ENCODE assay signal across 24 cellular contexts in the genomic region with DNA sequence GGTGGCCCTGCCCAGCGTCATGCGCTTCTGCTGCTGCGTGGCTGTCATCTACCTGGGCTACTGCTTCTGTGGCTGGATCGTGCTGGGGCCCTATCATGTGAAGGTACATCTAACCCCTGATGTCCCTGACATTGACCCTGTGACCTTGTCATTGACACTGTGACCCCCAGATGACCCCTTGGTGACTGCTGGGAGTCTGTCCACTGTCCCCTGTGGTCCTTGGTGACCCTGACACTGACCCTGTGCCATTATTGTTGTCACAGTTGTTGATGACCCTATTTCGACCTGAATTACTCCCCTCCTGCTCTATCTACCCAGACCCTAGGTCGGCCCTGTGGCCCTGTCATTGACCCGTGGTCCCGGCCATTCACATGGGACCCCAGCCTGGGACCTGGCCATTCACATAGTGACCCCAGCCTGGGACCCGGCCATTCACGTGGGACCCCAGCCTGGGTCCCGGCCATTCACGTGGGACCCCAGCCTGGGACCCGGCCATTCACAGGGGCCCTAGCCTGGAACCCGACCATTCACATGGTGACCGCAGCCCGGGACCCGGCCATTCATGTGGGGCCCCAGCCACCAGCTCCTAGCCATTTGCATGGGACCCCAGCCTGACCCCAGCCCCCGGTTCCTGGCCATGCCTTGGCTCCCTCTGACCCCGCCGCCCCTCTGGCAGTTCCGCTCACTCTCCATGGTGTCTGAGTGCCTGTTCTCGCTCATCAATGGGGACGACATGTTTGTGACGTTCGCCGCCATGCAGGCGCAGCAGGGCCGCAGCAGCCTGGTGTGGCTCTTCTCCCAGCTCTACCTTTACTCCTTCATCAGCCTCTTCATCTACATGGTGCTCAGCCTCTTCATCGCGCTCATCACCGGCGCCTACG. TPM values are rescaled to one million over a fixed set of nuclear protein-coding genes. Genes with fewer than 3 reads are reported as not detected.
DNase-seq lines count a peak whose midpoint lies in the region; ATAC-seq, FAIRE-seq and TF ChIP-seq lines count a peak whose summit lies in the region.
"Had no signal": no experiment of that assay in that cellular context is flagged by ENCODE, and none has a peak within 500 bp of the region (broad histone marks: within the 10 kb centered on the region; RNA-seq: fewer than 3 reads in every experiment).

No MANE protein-coding gene starts in this region.

- TF ChIP-seq EP300 in A549 (IDR thresholded peaks at IDR 0.05) (no peak), K562 (IDR thresholded peaks at IDR 0.05; ENCODE audit: low read length) (no peak)

- FAIRE-seq in A549 (lab: Jason Lieb, UNC), result no peak
- no peak for FAIRE-seq in K562 (lab: Jason Lieb, UNC)
- FAIRE-seq: D721Med, GM19239 had no signal

- DNase-seq in A549 (ENCODE audit: low read depth in 1 of 2, low spot score in 1 of 2) (no peak), H7 (peak; percentile 30), K562 (ENCODE audit: extremely low read depth in 1 of 4, low spot score in 3 of 4) (no peak), neural progenitor cell (ENCODE audit: low spot score) (no peak), vagina (ENCODE audit: extremely low spot score in 2 of 2) (no peak), activated gamma-delta T cell (lab: John Stamatoyannopoulos, UW) (no peak)
- DNase-seq: ACHN; BE2C; C1 segment of cervical spinal cord; Caco-2; CD4-positive, CD25-positive, alpha-beta regulatory T cell; CD8-positive, alpha-beta memory T cell; DMS153; DMS79; GDM1; GM23248; HCEC 1CT; HFFc6; KBM-7 had no signal

- H4K20me1 ChIP-seq in K562 (replicated peaks; ENCODE audit: control insufficient read depth, insufficient read depth, low read length) (no peaks in the 10 kb centered on the region), neural progenitor cell (ENCODE audit: low read depth) (no peaks in the 10 kb centered on the region)

- H3K4me3 ChIP-seq in A549, result no peak overlapping the region
- no peak overlapping the region for H3K4me3 ChIP-seq in H7 (ENCODE audit: insufficient read depth, low read depth, low read length)
- H3K4me3 ChIP-seq in K562, result no peak overlapping the region
- H3K4me3 ChIP-seq in neural progenitor cell, result no peak overlapping the region
- no peak overlapping the region for H3K4me3 ChIP-seq in vagina
- H3K4me3 ChIP-seq: GM23248 had no signal

- H3K9me1 ChIP-seq in K562 (ENCODE audit: control insufficient read depth, insufficient read depth, low read length), result no peaks in the 10 kb centered on the region

- TF ChIP-seq POLR2A in A549 (IDR thresholded peaks at IDR 0.05; ENCODE audit: low read length), result no peak
- no peak for TF ChIP-seq POLR2A in K562 (conservative IDR thresholded peaks at IDR 0.05)
- no peak for TF ChIP-seq POLR2A in vagina (IDR thresholded peaks at IDR 0.05)

- intact Hi-C loops in K562 (cut with micrococcal nuclease), result no loop called here
- intact Hi-C loops in vagina (cut with DNase I), result loop anchor here (10.0 kb wide), 1 partner anchor 135 kb away; no protein-coding TSS in a partner anchor

- CTCF ChIA-PET in A549 (lab: Yijun Ruan, JAX), result interaction anchor here (0.5 to 1.2 kb wide), 2 partner anchors 20 to 21 kb away, joined by 3 to 6 read pairs; no protein-coding TSS in a partner anchor
- CTCF ChIA-PET in K562 (lab: Yijun Ruan, JAX; ENCODE audit: low intra/inter-chr PET ratio), result no interaction called here

- no peak for TF ChIP-seq RAD21 in A549 (conservative IDR thresholded peaks at IDR 0.05 in 1 of 2, IDR thresholded peaks at IDR 0.05 in 1 of 2)
- TF ChIP-seq RAD21 in K562 (CRISPR knock-in tag; conservative IDR thresholded peaks at IDR 0.05 in 1 of 2, IDR thresholded peaks at IDR 0.05 in 1 of 2), result no peak

- no peak overlapping the region for H3K27ac ChIP-seq in A549
- H3K27ac ChIP-seq in K562 (ENCODE audit: extremely low read depth, low read depth, low read length), result no peak overlapping the region
- H3K27ac ChIP-seq in neural progenitor cell, result no peak overlapping the region
- H3K27ac ChIP-seq in vagina, result no peak overlapping the region
- H3K27ac ChIP-seq: GM23248, HL-60 had no signal

- peaks cover 2% of the 10 kb centered on the region for H3K36me3 ChIP-seq in H7 (replicated peaks; ENCODE audit: control insufficient read depth, insufficient read depth, low read length)
- peaks cover 18% of the 10 kb centered on the region; the same call in 1 of the 3 replicates for H3K36me3 ChIP-seq in K562 (ENCODE audit: control insufficient read depth, insufficient read depth, low read length)
- no peaks in the 10 kb centered on the region for H3K36me3 ChIP-seq in neural progenitor cell
- H3K36me3 ChIP-seq in vagina, result peaks cover 4 to 36% of the 10 kb centered on the region in 2 donors
- H3K36me3 ChIP-seq: BE2C had no signal

- H3K4me1 Mint-ChIP-seq in neural progenitor cell, result peaks cover 2% of the 10 kb centered on the region

- POLR2A ChIA-PET in A549 (lab: Yijun Ruan, JAX) (no interaction called here), K562 (lab: Yijun Ruan, JAX) (interaction anchor here (0.5 to 0.6 kb wide), 3 partner anchors 34 to 127 kb away, joined by 3 to 4 read pairs (median 3); no protein-coding TSS in a partner anchor)

- WGBS in A549 (ENCODE audit: missing lambda C conversion rate), result 91% methylated on average over 19 of the region's 33 CpGs
- 91% methylated on average over 31 of the region's 33 CpGs for WGBS in K562 (ENCODE audit: insufficient coverage, low coverage, missing lambda C conversion rate)

- no peaks in the 10 kb centered on the region for H3K27me3 ChIP-seq in H7 (ENCODE audit: control insufficient read depth, insufficient read depth, low read length)
- no peaks in the 10 kb centered on the region for H3K27me3 ChIP-seq in K562 (ENCODE audit: control insufficient read depth in 2 of 2, insufficient read depth in 2 of 2, low read length in 2 of 2)
- H3K27me3 ChIP-seq in neural progenitor cell, result no peaks in the 10 kb centered on the region
- H3K27me3 ChIP-seq in vagina, result no peaks in the 10 kb centered on the region
- H3K27me3 ChIP-seq: BE2C had no signal

- in situ Hi-C loops in K562 (cut with MboI), result no loop called here

- H3K27me3 Mint-ChIP-seq in neural progenitor cell (ENCODE audit: insufficient read depth, low read depth), result peaks cover 4% of the 10 kb centered on the region
- H3K27me3 Mint-ChIP-seq: CD4-positive, CD25-positive, alpha-beta regulatory T cell; CD8-positive, alpha-beta memory T cell had no signal

- BruUV-seq in K562 (replicated peaks; lab: Mats Ljungman, UMichigan), result no TSS peak

- no peaks in the 10 kb centered on the region for H3K79me2 ChIP-seq in K562 (ENCODE audit: control insufficient read depth, insufficient read depth, low read length)
- no peaks in the 10 kb centered on the region for H3K79me2 ChIP-seq in neural progenitor cell (ENCODE audit: low read depth)

- H3K36me3 Mint-ChIP-seq in neural progenitor cell, result no peaks in the 10 kb centered on the region

- peaks cover 9% of the 10 kb centered on the region for H3F3A ChIP-seq in neural progenitor cell (ENCODE audit: low read depth)

- H2AFZ ChIP-seq in K562 (ENCODE audit: low read depth, low read length) (no peak overlapping the region), neural progenitor cell (replicated peaks) (no peak overlapping the region)
- H2AFZ ChIP-seq: GM23248 had no signal

- H3K4me3 Mint-ChIP-seq in neural progenitor cell, result no peak overlapping the region
- H3K4me3 Mint-ChIP-seq: HFFc6 had no signal

- no peaks in the 10 kb centered on the region for H3K9me3 Mint-ChIP-seq in neural progenitor cell
- H3K9me3 Mint-ChIP-seq: CD4-positive, CD25-positive, alpha-beta regulatory T cell; CD8-positive, alpha-beta memory T cell; HFFc6 had no signal

- H3K9ac ChIP-seq in K562 (ENCODE audit: insufficient read depth in 1 of 2, low read depth in 2 of 2, low read length in 2 of 2) (no peak overlapping the region), neural progenitor cell (no peak overlapping the region)
- H3K9ac ChIP-seq: GM23248 had no signal

- H3K4me2 ChIP-seq in A549 (no peak overlapping the region), K562 (ENCODE audit: insufficient read depth, low read length) (no peak overlapping the region), neural progenitor cell (no peak overlapping the region)

- H3K4me1 ChIP-seq in A549 (peaks cover 6% of the 10 kb centered on the region; the same call in 2 of the 3 replicates), K562 (replicated peaks in 1 of 2; ENCODE audit: control insufficient read depth in 2 of 2, insufficient read depth in 2 of 2, low read length in 2 of 2) (peaks cover 3 to 35% of the 10 kb centered on the region in 2 experiments; a peak in 4 of 5 replicates), neural progenitor cell (no peaks in the 10 kb centered on the region), vagina (peaks cover 9% of the 10 kb centered on the region)
- H3K4me1 ChIP-seq: BE2C had no signal

- TF ChIP-seq CTCF in A549 (IDR thresholded peaks at IDR 0.05), result no peak
- TF ChIP-seq CTCF in K562 (IDR thresholded peaks at IDR 0.05 in 2 of 3, conservative IDR thresholded peaks at IDR 0.05 in 1 of 3; ENCODE audit: insufficient read depth in 2 of 3, low read depth in 1 of 3, low read length in 3 of 3), result no peak
- no peak for TF ChIP-seq CTCF in neural progenitor cell (IDR thresholded peaks at IDR 0.05)
- TF ChIP-seq CTCF in vagina (IDR thresholded peaks at IDR 0.05), result no peak

- peak overlapping the region; percentile 19 for H3K27ac Mint-ChIP-seq in neural progenitor cell
- H3K27ac Mint-ChIP-seq: CD8-positive, alpha-beta memory T cell; HFFc6 had no signal

- ATAC-seq in A549 (no peak), K562 (no peak), GM21381 (IDR thresholded peaks at IDR 0.05; ENCODE audit: unreplicated experiment) (no peak)

- H3K9me3 ChIP-seq in A549, result no peaks in the 10 kb centered on the region
- H3K9me3 ChIP-seq in K562 (replicated peaks; ENCODE audit: control insufficient read depth, insufficient read depth, low read depth, low read length), result no peaks in the 10 kb centered on the region
- no peaks in the 10 kb centered on the region for H3K9me3 ChIP-seq in neural progenitor cell (ENCODE audit: low read depth)
- H3K9me3 ChIP-seq in vagina, result no peaks in the 10 kb centered on the region
- H3K9me3 ChIP-seq: BE2C, Caco-2 had no signal

RNA-seq across cellular contexts. Expression of a gene that starts 5.7 kb away (rescaled TPM):
- polyA plus RNA-seq in A549 (2011; rRNA removed) (13.8 and 17.0 TPM in 2 replicates), A549 (2017; fragmentation: RNase III; extraction: RNeasy Plus Mini Kit Qiagen cat#74134 plus additional on column Dnase treatment) (40.8 to 66.1 TPM (median 58.1 TPM) in 3 replicates), K562 (2011; rRNA removed) (7.4 and 16.1 TPM in 2 replicates), K562 (2014; fragmentation: Illumina TruSeq; extraction: Trizol) (9.9 and 12.8 TPM in 2 replicates), K562 (2014; fragmentation: Nextera tagmentation; extraction: Ambion mirVana) (under 1 TPM; 0.07 to 0.74 TPM), K562 (2014; rRNA removed) (15.7 and 17.0 TPM in 2 replicates)
- 34.6 and 42.8 TPM in 2 replicates for polyA plus RNA-seq in A549 (2012; cell fraction: cytosol; rRNA removed)
- polyA plus RNA-seq in A549 (2012; cell fraction: nucleus; rRNA removed), result 113 and 195 TPM in 2 replicates
- 16.0 and 36.0 TPM in 2 replicates for polyA minus RNA-seq in A549 (2011; rRNA and poly(A)+ RNA removed)
- total RNA-seq in H7 (2014; rRNA removed; shearing (Covaris generic)), result 87.4 and 114 TPM in 2 replicates
- total RNA-seq in K562 (2011; cell fraction: chromatin; rRNA removed; ENCODE audit: low replicate concordance), result 25.7 and 85.1 TPM in 2 replicates
- 82.6 and 98.1 TPM in 2 replicates for total RNA-seq in K562 (2011; cell fraction: nucleolus; rRNA removed)
- total RNA-seq in K562 (2011; cell fraction: nucleoplasm; rRNA removed), result 36.0 and 52.2 TPM in 2 replicates
- total RNA-seq in K562 (2014; rRNA removed) (19.6 and 25.6 TPM in 2 replicates), K562 (2014; rRNA removed; fragmentation: Illumina TruSeq; extraction: Trizol) (3.2 and 6.5 TPM in 2 replicates), K562 (2015; rRNA removed; fragmentation: Illumina TruSeq; extraction: Trizol) (8.3 and 9.6 TPM in 2 replicates), K562 (2021) (30.2 and 32.3 TPM in 2 replicates), neural progenitor cell (ENCODE audit: low replicate concordance) (25.5 and 78.9 TPM in 2 replicates), vagina (47.4 TPM)
- polyA plus RNA-seq in K562 (2011; cell fraction: cytosol; rRNA removed), result 10.8 and 19.2 TPM in 2 replicates
- 41.4 and 57.5 TPM in 2 replicates for polyA plus RNA-seq in K562 (2011; cell fraction: nucleus; rRNA removed)
- polyA plus RNA-seq in K562 (2012), result 18.1 and 35.8 TPM in 2 replicates
- polyA minus RNA-seq in K562 (2011; rRNA and poly(A)+ RNA removed), result 6.2 and 8.8 TPM in 2 replicates
- 16.3 and 30.6 TPM in 2 replicates for polyA minus RNA-seq in K562 (2011; cell fraction: cytosol; rRNA and poly(A)+ RNA removed)
- 23.7 and 30.1 TPM in 2 replicates for polyA minus RNA-seq in K562 (2011; cell fraction: nucleus; rRNA and poly(A)+ RNA removed)

RNA-seq across cellular contexts. Expression of a gene that starts 7.4 kb away (rescaled TPM):
- polyA plus RNA-seq in A549 (2011; rRNA removed) (13.1 and 13.5 TPM in 2 replicates), A549 (2017; fragmentation: RNase III; extraction: RNeasy Plus Mini Kit Qiagen cat#74134 plus additional on column Dnase treatment) (8.4 to 13.4 TPM (median 12.6 TPM) in 3 replicates), K562 (2011; rRNA removed) (10.6 and 12.0 TPM in 2 replicates), K562 (2014; fragmentation: Illumina TruSeq; extraction: Trizol) (7.1 and 8.9 TPM in 2 replicates), K562 (2014; fragmentation: Nextera tagmentation; extraction: Ambion mirVana) (under 1 TPM; 0.25 to 0.83 TPM), K562 (2014; rRNA removed) (15.4 and 17.0 TPM in 2 replicates)
- 25.7 and 30.5 TPM in 2 replicates for polyA plus RNA-seq in A549 (2012; cell fraction: cytosol; rRNA removed)
- 51.4 and 70.4 TPM in 2 replicates for polyA plus RNA-seq in A549 (2012; cell fraction: nucleus; rRNA removed)
- polyA minus RNA-seq in A549 (2011; rRNA and poly(A)+ RNA removed), result 14.0 and 21.5 TPM in 2 replicates
- 6.8 and 6.9 TPM in 2 replicates for total RNA-seq in H7 (2014; rRNA removed; shearing (Covaris generic))
- total RNA-seq in K562 (2011; cell fraction: chromatin; rRNA removed; ENCODE audit: low replicate concordance), result 31.5 and 96.4 TPM in 2 replicates
- 70.1 and 71.4 TPM in 2 replicates for total RNA-seq in K562 (2011; cell fraction: nucleolus; rRNA removed)
- 41.6 and 43.7 TPM in 2 replicates for total RNA-seq in K562 (2011; cell fraction: nucleoplasm; rRNA removed)
- total RNA-seq in K562 (2014; rRNA removed) (3.9 and 7.4 TPM in 2 replicates), K562 (2014; rRNA removed; fragmentation: Illumina TruSeq; extraction: Trizol) (1.5 and 2.6 TPM in 2 replicates), K562 (2015; rRNA removed; fragmentation: Illumina TruSeq; extraction: Trizol) (3.5 and 4.9 TPM in 2 replicates), K562 (2021) (14.2 and 15.1 TPM in 2 replicates), neural progenitor cell (ENCODE audit: low replicate concordance) (6.6 and 7.1 TPM in 2 replicates), vagina (20.4 TPM)
- 10.0 and 24.6 TPM in 2 replicates for polyA plus RNA-seq in K562 (2011; cell fraction: cytosol; rRNA removed)
- polyA plus RNA-seq in K562 (2011; cell fraction: nucleus; rRNA removed), result 37.8 and 59.0 TPM in 2 replicates
- polyA plus RNA-seq in K562 (2012), result 11.8 and 15.7 TPM in 2 replicates
- polyA minus RNA-seq in K562 (2011; rRNA and poly(A)+ RNA removed), result 4.7 and 8.5 TPM in 2 replicates
- 7.9 and 10.4 TPM in 2 replicates for polyA minus RNA-seq in K562 (2011; cell fraction: cytosol; rRNA and poly(A)+ RNA removed)
- polyA minus RNA-seq in K562 (2011; cell fraction: nucleus; rRNA and poly(A)+ RNA removed), result 9.4 and 11.6 TPM in 2 replicates

RNA-seq across cellular contexts. Expression of a gene that starts 13.9 kb away (rescaled TPM):
- polyA plus RNA-seq in A549 (2011; rRNA removed) (9.5 and 9.9 TPM in 2 replicates), A549 (2017; fragmentation: RNase III; extraction: RNeasy Plus Mini Kit Qiagen cat#74134 plus additional on column Dnase treatment) (10.7 to 15.4 TPM (median 14.0 TPM) in 3 replicates), K562 (2011; rRNA removed) (4.9 and 7.6 TPM in 2 replicates), K562 (2014; fragmentation: Illumina TruSeq; extraction: Trizol) (12.9 and 17.2 TPM in 2 replicates), K562 (2014; fragmentation: Nextera tagmentation; extraction: Ambion mirVana) (under 1 TPM; 0.04 TPM), K562 (2014; rRNA removed) (5.3 and 6.3 TPM in 2 replicates)
- polyA plus RNA-seq in A549 (2012; cell fraction: cytosol; rRNA removed), result 11.7 and 14.4 TPM in 2 replicates
- 13.4 and 14.1 TPM in 2 replicates for polyA plus RNA-seq in A549 (2012; cell fraction: nucleus; rRNA removed)
- polyA minus RNA-seq in A549 (2011; rRNA and poly(A)+ RNA removed), result 10.7 and 14.3 TPM in 2 replicates
- 52.1 and 54.8 TPM in 2 replicates for total RNA-seq in H7 (2014; rRNA removed; shearing (Covaris generic))
- 0.39 and 3.7 TPM in 2 replicates for total RNA-seq in K562 (2011; cell fraction: chromatin; rRNA removed; ENCODE audit: low replicate concordance)
- 1.8 and 2.5 TPM in 2 replicates for total RNA-seq in K562 (2011; cell fraction: nucleolus; rRNA removed)
- 2.4 and 2.6 TPM in 2 replicates for total RNA-seq in K562 (2011; cell fraction: nucleoplasm; rRNA removed)
- total RNA-seq in K562 (2014; rRNA removed) (5.9 and 8.0 TPM in 2 replicates), K562 (2014; rRNA removed; fragmentation: Illumina TruSeq; extraction: Trizol) (1.4 and 2.4 TPM in 2 replicates), K562 (2015; rRNA removed; fragmentation: Illumina TruSeq; extraction: Trizol) (4.1 and 4.6 TPM in 2 replicates), K562 (2021) (9.1 and 9.3 TPM in 2 replicates), neural progenitor cell (ENCODE audit: low replicate concordance) (16.9 and 50.3 TPM in 2 replicates), vagina (87.4 TPM)
- polyA plus RNA-seq in K562 (2011; cell fraction: cytosol; rRNA removed), result 11.3 and 16.2 TPM in 2 replicates
- 4.4 and 6.5 TPM in 2 replicates for polyA plus RNA-seq in K562 (2011; cell fraction: nucleus; rRNA removed)
- 7.0 and 15.6 TPM in 2 replicates for polyA plus RNA-seq in K562 (2012)
- 1.1 and 1.6 TPM in 2 replicates for polyA minus RNA-seq in K562 (2011; rRNA and poly(A)+ RNA removed)
- 3.9 and 6.9 TPM in 2 replicates for polyA minus RNA-seq in K562 (2011; cell fraction: cytosol; rRNA and poly(A)+ RNA removed)
- polyA minus RNA-seq in K562 (2011; cell fraction: nucleus; rRNA and poly(A)+ RNA removed), result 1.1 and 2.1 TPM in 2 replicates

RNA-seq across cellular contexts. Expression of a gene that starts 41.0 kb away (rescaled TPM):
- polyA plus RNA-seq in A549 (2011; rRNA removed) (1.3 and 1.5 TPM in 2 replicates), A549 (2017; fragmentation: RNase III; extraction: RNeasy Plus Mini Kit Qiagen cat#74134 plus additional on column Dnase treatment) (1.8 to 2.9 TPM (median 1.9 TPM) in 3 replicates), K562 (2011; rRNA removed) (0.86 and 1.6 TPM in 2 replicates), K562 (2014; fragmentation: Illumina TruSeq; extraction: Trizol) (0.54 and 0.79 TPM in 2 replicates), K562 (2014; fragmentation: Nextera tagmentation; extraction: Ambion mirVana) (under 1 TPM in 1 of 2 experiments, not detected in 1; 0.07 TPM), K562 (2014; rRNA removed) (1.5 and 2.2 TPM in 2 replicates)
- polyA plus RNA-seq in A549 (2012; cell fraction: cytosol; rRNA removed), result 2.1 and 3.5 TPM in 2 replicates
- 3.7 and 5.0 TPM in 2 replicates for polyA plus RNA-seq in A549 (2012; cell fraction: nucleus; rRNA removed)
- polyA minus RNA-seq in A549 (2011; rRNA and poly(A)+ RNA removed), result 0.62 and 1.5 TPM in 2 replicates
- total RNA-seq in H7 (2014; rRNA removed; shearing (Covaris generic)), result 2.4 and 3.5 TPM in 2 replicates
- 1.5 and 4.5 TPM in 2 replicates for total RNA-seq in K562 (2011; cell fraction: chromatin; rRNA removed; ENCODE audit: low replicate concordance)
- total RNA-seq in K562 (2011; cell fraction: nucleolus; rRNA removed), result 3.2 and 5.0 TPM in 2 replicates
- total RNA-seq in K562 (2011; cell fraction: nucleoplasm; rRNA removed), result 1.8 and 2.3 TPM in 2 replicates
- total RNA-seq in K562 (2014; rRNA removed) (1.7 and 3.2 TPM in 2 replicates), K562 (2014; rRNA removed; fragmentation: Illumina TruSeq; extraction: Trizol) (0.29 and 0.32 TPM in 2 replicates), K562 (2015; rRNA removed; fragmentation: Illumina TruSeq; extraction: Trizol) (0.47 and 0.98 TPM in 2 replicates), K562 (2021) (1.8 and 2.1 TPM in 2 replicates), neural progenitor cell (ENCODE audit: low replicate concordance) (1.0 and 5.7 TPM in 2 replicates), vagina (2.7 TPM)
- polyA plus RNA-seq in K562 (2011; cell fraction: cytosol; rRNA removed), result 2.2 and 5.5 TPM in 2 replicates
- 1.9 and 3.8 TPM in 2 replicates for polyA plus RNA-seq in K562 (2011; cell fraction: nucleus; rRNA removed)
- polyA plus RNA-seq in K562 (2012), result 1.8 and 3.7 TPM in 2 replicates
- polyA minus RNA-seq in K562 (2011; rRNA and poly(A)+ RNA removed), result 0.51 and 0.70 TPM in 2 replicates
- polyA minus RNA-seq in K562 (2011; cell fraction: cytosol; rRNA and poly(A)+ RNA removed), result 1.0 TPM in 1 of 2 replicates, not detected in the other
- polyA minus RNA-seq in K562 (2011; cell fraction: nucleus; rRNA and poly(A)+ RNA removed), result 1.6 and 1.7 TPM in 2 replicates
- total RNA-seq: CD4-positive, CD25-positive, alpha-beta regulatory T cell; HT1080 had no signal
